22 cellular contexts compared by ENCODE assay signal in the genomic region with DNA sequence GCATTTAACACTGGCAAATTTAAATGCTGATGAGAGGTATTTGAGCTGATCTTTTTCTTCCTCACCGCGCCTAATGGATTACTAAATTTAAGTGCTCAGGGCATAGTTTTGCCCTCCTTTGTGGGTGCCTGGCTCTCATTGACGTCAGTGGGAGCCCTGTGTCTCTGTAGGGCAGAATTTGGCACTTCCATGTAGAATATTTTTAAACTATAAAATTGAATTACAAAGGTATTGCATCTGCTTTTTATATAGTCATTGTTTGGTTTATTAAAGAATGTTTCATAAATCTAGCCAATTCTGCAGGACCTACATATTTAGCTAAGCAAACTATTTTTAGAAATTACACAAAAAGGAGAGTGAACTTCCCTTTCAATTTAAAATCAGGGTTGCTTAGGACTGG.
DNase-seq lines count a peak whose midpoint lies in the region; ATAC-seq and TF ChIP-seq lines count a peak whose summit lies in the region.
"Had no signal": no experiment of that assay in that cellular context is flagged by ENCODE, and none has a peak within 500 bp of the region (broad histone marks: within the 10 kb centered on the region; RNA-seq: fewer than 3 reads in every experiment).

No MANE protein-coding gene starts in this region.

- H3K4me1 ChIP-seq in IMR-90 (ENCODE audit: control insufficient read depth, insufficient read depth, low read length) (peaks cover 5% of the 10 kb centered on the region; the same call in 1 of the 2 replicates), right atrium auricular region (peaks cover 0 to 45% of the 10 kb centered on the region in 2 donors), smooth muscle cell (ENCODE audit: low read depth) (no peaks in the 10 kb centered on the region), ovary (ENCODE audit: insufficient read depth) (peaks cover 6% of the 10 kb centered on the region), right lobe of liver (peaks cover 0 to 21% (median 10%) of the 10 kb centered on the region in 4 donors)
- H3K4me1 ChIP-seq: body of pancreas, psoas muscle had no signal

- H3K79me2 ChIP-seq in smooth muscle cell (ENCODE audit: low read depth) = no peaks in the 10 kb centered on the region

- no peak overlapping the region for H2BK120ac ChIP-seq in IMR-90 (ENCODE audit: low read depth, low read length)

- no peak overlapping the region for H2AK9ac ChIP-seq in IMR-90 (replicated peaks; ENCODE audit: low read depth, low read length, poor library complexity)

- H2AFZ ChIP-seq in IMR-90 (replicated peaks; ENCODE audit: low read length, poor library complexity) (no peak overlapping the region), smooth muscle cell (ENCODE audit: low read depth) (peak overlapping the region; percentile 78)

- no peak overlapping the region for H3K27ac ChIP-seq in IMR-90 (ENCODE audit: insufficient read depth, low read length)
- H3K27ac ChIP-seq in right atrium auricular region = peak overlapping the region; percentile 11 to 79
- peak overlapping the region; percentile 20 for H3K27ac ChIP-seq in smooth muscle cell (ENCODE audit: low read depth)
- no peak overlapping the region for H3K27ac ChIP-seq in ovary
- no peak overlapping the region for H3K27ac ChIP-seq in right lobe of liver
- H3K27ac ChIP-seq: body of pancreas, psoas muscle, upper lobe of left lung had no signal

- no peaks in the 10 kb centered on the region for H3K27me3 Mint-ChIP-seq in chondrocyte (ENCODE audit: low read depth)
- peaks cover 4% of the 10 kb centered on the region for H3K27me3 Mint-ChIP-seq in activated T-helper 17 cell treated with anti-CD3 and anti-CD28 coated beads, Interleukin-2, amount 50 U/mL, for 72 hours
- H3K27me3 Mint-ChIP-seq: activated CD4-positive, alpha-beta T cell treated with anti-CD3 and anti-CD28 coated beads for 36 hours; activated naive CD8-positive, alpha-beta T cell treated with anti-CD3 and anti-CD28 coated beads, Interleukin-2, amount 50 U/mL, for 24 hours had no signal

- no peaks in the 10 kb centered on the region for H3K79me1 ChIP-seq in IMR-90 (ENCODE audit: low read depth in 1 of 2, low read length in 2 of 2)

- no peak for TF ChIP-seq POLR2A in IMR-90 (IDR thresholded peaks at IDR 0.05; ENCODE audit: low read depth, low read length)
- no peak for TF ChIP-seq POLR2A in ovary (IDR thresholded peaks at IDR 0.05)
- no peak for TF ChIP-seq POLR2A in right lobe of liver (IDR thresholded peaks at IDR 0.05)

- WGBS in IMR-90 (ENCODE audit: extremely low coverage in 2 of 2, insufficient read length in 1 of 2), 2 experiments = no CpG with 5 or more reads among the region's 3 CpGs
- WGBS in smooth muscle cell (ENCODE audit: low lambda C conversion rate) = 82% methylated on average over 3 of the region's 3 CpGs
- WGBS in ovary, 3 donors = 60 to 62% (median 62%) methylated on average over 3 of the region's 3 CpGs
- WGBS in right lobe of liver (ENCODE audit: insufficient coverage, low coverage, low lambda C conversion rate, missing lambda C conversion rate) = 48% methylated on average over 3 of the region's 3 CpGs

- TF ChIP-seq RAD21 in IMR-90 (IDR thresholded peaks at IDR 0.05; ENCODE audit: low read length) = no peak

- H2BK15ac ChIP-seq in IMR-90 (ENCODE audit: low read depth, low read length) = no peak overlapping the region

- BruUV-seq in IMR-90 (replicated peaks; lab: Mats Ljungman, UMichigan) = no TSS peak

- no peak overlapping the region for H3K4ac ChIP-seq in IMR-90 (ENCODE audit: low read depth, low read length)

- peaks cover 7% of the 10 kb centered on the region for H3K9me3 Mint-ChIP-seq in chondrocyte (ENCODE audit: low read depth)
- H3K9me3 Mint-ChIP-seq in activated T-helper 17 cell treated with anti-CD3 and anti-CD28 coated beads, Interleukin-2, amount 50 U/mL, for 72 hours = no peaks in the 10 kb centered on the region

- no peak overlapping the region for H3K23ac ChIP-seq in IMR-90 (ENCODE audit: low read depth, low read length)

- H3K9ac ChIP-seq in IMR-90 (ENCODE audit: low read depth, low read length) (no peak overlapping the region), smooth muscle cell (ENCODE audit: low read depth) (no peak overlapping the region)

- DNase-seq in IMR-90 = no peak
- no peak for DNase-seq in chondrocyte (ENCODE audit: low spot score)
- DNase-seq in right atrium auricular region (ENCODE audit: low spot score) = no peak
- DNase-seq in smooth muscle cell (lab: John Stamatoyannopoulos, UW; ENCODE audit: unreplicated experiment) = no peak
- DNase-seq in retina = no peak
- DNase-seq in ovary = no peak
- no peak for DNase-seq in right lobe of liver
- DNase-seq: activated CD4-positive, alpha-beta T cell treated with anti-CD3 and anti-CD28 coated beads for 36 hours; activated naive CD8-positive, alpha-beta T cell treated with anti-CD3 and anti-CD28 coated beads, Interleukin-2, amount 50 U/mL, for 24 hours; body of pancreas; Calu3; DND-41; HCEC 1CT; NCI-H146; NCI-H446; NCI-H82; psoas muscle; stimulated activated CD4-positive, alpha-beta T cell treated with anti-CD3 and anti-CD28 coated beads, Interleukin-2, amount 100 ng/mL, for 24 hours; upper lobe of left lung had no signal

- CTCF ChIA-PET in IMR-90 (lab: Yijun Ruan, JAX) = no interaction called here

- no peak overlapping the region for H3K4me3 Mint-ChIP-seq in chondrocyte (ENCODE audit: unreplicated experiment)
- H3K4me3 Mint-ChIP-seq in activated T-helper 17 cell treated with anti-CD3 and anti-CD28 coated beads, Interleukin-2, amount 50 U/mL, for 72 hours = no peak overlapping the region
- H3K4me3 Mint-ChIP-seq: activated CD4-positive, alpha-beta T cell treated with anti-CD3 and anti-CD28 coated beads for 36 hours; activated naive CD8-positive, alpha-beta T cell treated with anti-CD3 and anti-CD28 coated beads, Interleukin-2, amount 50 U/mL, for 24 hours; CD14-positive monocyte had no signal

- no peak overlapping the region for H3K4me3 ChIP-seq in IMR-90 (ENCODE audit: insufficient read depth, low read depth, low read length)
- no peak overlapping the region for H3K4me3 ChIP-seq in right atrium auricular region
- H3K4me3 ChIP-seq in smooth muscle cell = no peak overlapping the region
- H3K4me3 ChIP-seq in ovary = no peak overlapping the region
- H3K4me3 ChIP-seq in right lobe of liver = no peak overlapping the region
- H3K4me3 ChIP-seq: body of pancreas, K562, psoas muscle, upper lobe of left lung had no signal

- H3K18ac ChIP-seq in IMR-90 (ENCODE audit: low read depth, low read length) = peak overlapping the region; percentile 52; the same call in 1 of the 2 replicates

- no peaks in the 10 kb centered on the region for H3K9me1 ChIP-seq in IMR-90 (ENCODE audit: insufficient read depth, low read length)

- intact Hi-C loops in IMR-90 (cut with micrococcal nuclease) = no loop called here
- intact Hi-C loops in ovary (cut with DNase I) = no loop called here
- intact Hi-C loops in right lobe of liver (cut with DNase I) = no loop called here

- POLR2A ChIA-PET in IMR-90 (lab: Charles Lee; ENCODE audit: unreplicated experiment) = interaction anchor here (0.6 kb wide), 1 partner anchor 242 kb away, joined by 3 read pairs; no protein-coding TSS in a partner anchor

- no peaks in the 10 kb centered on the region for H3K27me3 ChIP-seq in IMR-90 (ENCODE audit: control insufficient read depth, insufficient read depth, low read length)
- no peaks in the 10 kb centered on the region for H3K27me3 ChIP-seq in right atrium auricular region
- no peaks in the 10 kb centered on the region for H3K27me3 ChIP-seq in smooth muscle cell (ENCODE audit: low read depth)
- H3K27me3 ChIP-seq in ovary = no peaks in the 10 kb centered on the region
- H3K27me3 ChIP-seq in right lobe of liver = no peaks in the 10 kb centered on the region
- H3K27me3 ChIP-seq: body of pancreas, upper lobe of left lung had no signal

- TF ChIP-seq CTCF in IMR-90 (conservative IDR thresholded peaks at IDR 0.05; ENCODE audit: low read depth, low read length) (no peak), chondrocyte (IDR thresholded peaks at IDR 0.05) (no peak), right atrium auricular region (IDR thresholded peaks at IDR 0.05) (no peak), smooth muscle cell (IDR thresholded peaks at IDR 0.05; ENCODE audit: borderline replicate concordance, insufficient read depth, poor library complexity, severe bottlenecking) (no peak), ovary (IDR thresholded peaks at IDR 0.05) (no peak), right lobe of liver (IDR thresholded peaks at IDR 0.05) (no peak)

- H3K4me2 ChIP-seq in IMR-90 (ENCODE audit: low read depth, low read length) (no peak overlapping the region), smooth muscle cell (peak overlapping the region; percentile 19)

- H3F3A ChIP-seq in smooth muscle cell (ENCODE audit: low read depth) = no peaks in the 10 kb centered on the region

- in situ Hi-C loops in IMR-90 (cut with MboI; ENCODE audit: low sequenced_read_pairs) = no loop called here

- H2BK5ac ChIP-seq in IMR-90 (ENCODE audit: low read depth, low read length, poor library complexity, severe bottlenecking) = no peak overlapping the region

- H4K8ac ChIP-seq in IMR-90 (ENCODE audit: low read depth in 2 of 2, low read length in 2 of 2) = no peak overlapping the region

- peak overlapping the region; percentile 94 for H3K27ac Mint-ChIP-seq in chondrocyte (ENCODE audit: unreplicated experiment)
- H3K27ac Mint-ChIP-seq in activated T-helper 17 cell treated with anti-CD3 and anti-CD28 coated beads, Interleukin-2, amount 50 U/mL, for 72 hours = no peak overlapping the region
- H3K27ac Mint-ChIP-seq: activated CD4-positive, alpha-beta T cell treated with anti-CD3 and anti-CD28 coated beads for 36 hours; activated naive CD8-positive, alpha-beta T cell treated with anti-CD3 and anti-CD28 coated beads, Interleukin-2, amount 50 U/mL, for 24 hours; CD14-positive monocyte had no signal

- TF ChIP-seq EP300 in ovary (IDR thresholded peaks at IDR 0.05) = no peak

- H2AK5ac ChIP-seq in IMR-90 (ENCODE audit: low read depth, low read length) = no peak overlapping the region

- no peak overlapping the region for H3K14ac ChIP-seq in IMR-90 (replicated peaks; ENCODE audit: low read depth, low read length)

- no peak overlapping the region for H3K56ac ChIP-seq in IMR-90 (ENCODE audit: extremely low read depth, insufficient read depth, low read length)

- H3K9me3 ChIP-seq in IMR-90 (ENCODE audit: control insufficient read depth, insufficient read depth, low read length) (no peaks in the 10 kb centered on the region), right atrium auricular region (peaks cover 0 to 7% of the 10 kb centered on the region in 2 donors), smooth muscle cell (replicated peaks; ENCODE audit: low read depth) (no peaks in the 10 kb centered on the region), ovary (no peaks in the 10 kb centered on the region), right lobe of liver (no peaks in the 10 kb centered on the region)
- H3K9me3 ChIP-seq: body of pancreas, psoas muscle, upper lobe of left lung had no signal

- H4K5ac ChIP-seq in IMR-90 (ENCODE audit: low read depth, low read length) = no peak overlapping the region

- no peak overlapping the region for H4K91ac ChIP-seq in IMR-90 (ENCODE audit: insufficient read depth, low read depth, low read length)

- H2BK20ac ChIP-seq in IMR-90 (ENCODE audit: low read depth, low read length) = no peak overlapping the region

- dilution Hi-C loops in IMR-90 (cut with HindIII; ENCODE audit: low sequenced_read_pairs, unreplicated experiment) = no loop called here

- H4K20me1 ChIP-seq in IMR-90 (ENCODE audit: insufficient read depth, low read length) (no peaks in the 10 kb centered on the region), smooth muscle cell (ENCODE audit: low read depth) (no peaks in the 10 kb centered on the region)

- no peak for ATAC-seq in IMR-90 (ENCODE audit: low read depth)
- no peak for ATAC-seq in activated T-helper 17 cell treated with anti-CD3 and anti-CD28 coated beads, Interleukin-2, amount 50 U/mL, for 72 hours (replicated peaks)
- ATAC-seq in right lobe of liver = no peak
- ATAC-seq: activated CD4-positive, alpha-beta T cell treated with anti-CD3 and anti-CD28 coated beads for 36 hours; activated naive CD8-positive, alpha-beta T cell treated with anti-CD3 and anti-CD28 coated beads, Interleukin-2, amount 50 U/mL, for 24 hours; body of pancreas; K562; psoas muscle had no signal

- H3K36me3 Mint-ChIP-seq in chondrocyte (ENCODE audit: low read depth) = peaks cover 1% of the 10 kb centered on the region
- H3K36me3 Mint-ChIP-seq in activated T-helper 17 cell treated with anti-CD3 and anti-CD28 coated beads, Interleukin-2, amount 50 U/mL, for 72 hours (ENCODE audit: low read depth) = no peaks in the 10 kb centered on the region
- H3K36me3 Mint-ChIP-seq: CD14-positive monocyte had no signal

- H3K4me1 Mint-ChIP-seq in chondrocyte (ENCODE audit: low read depth) = peaks cover 63% of the 10 kb centered on the region
- no peaks in the 10 kb centered on the region for H3K4me1 Mint-ChIP-seq in activated T-helper 17 cell treated with anti-CD3 and anti-CD28 coated beads, Interleukin-2, amount 50 U/mL, for 72 hours
- H3K4me1 Mint-ChIP-seq: activated CD4-positive, alpha-beta T cell treated with anti-CD3 and anti-CD28 coated beads for 36 hours; activated naive CD8-positive, alpha-beta T cell treated with anti-CD3 and anti-CD28 coated beads, Interleukin-2, amount 50 U/mL, for 24 hours had no signal

- H3K36me3 ChIP-seq in IMR-90 (ENCODE audit: control insufficient read depth, insufficient read depth, low read length) (no peaks in the 10 kb centered on the region), right atrium auricular region (no peaks in the 10 kb centered on the region), smooth muscle cell (ENCODE audit: low read depth) (no peaks in the 10 kb centered on the region), ovary (no peaks in the 10 kb centered on the region), right lobe of liver (no peaks in the 10 kb centered on the region)
- H3K36me3 ChIP-seq: upper lobe of left lung had no signal

Comparison
In these comparisons a context has a peak if more than half of its experiments do, and no peak if none do; other contexts are left out.
1. H3K27ac ChIP-seq: peak in right atrium auricular region (2 of 2) and smooth muscle cell (single experiment); none in IMR-90 (single experiment), ovary (0 of 2) and right lobe of liver (0 of 3).